ENCODE assay signal across 21 cellular contexts in the genomic region with DNA sequence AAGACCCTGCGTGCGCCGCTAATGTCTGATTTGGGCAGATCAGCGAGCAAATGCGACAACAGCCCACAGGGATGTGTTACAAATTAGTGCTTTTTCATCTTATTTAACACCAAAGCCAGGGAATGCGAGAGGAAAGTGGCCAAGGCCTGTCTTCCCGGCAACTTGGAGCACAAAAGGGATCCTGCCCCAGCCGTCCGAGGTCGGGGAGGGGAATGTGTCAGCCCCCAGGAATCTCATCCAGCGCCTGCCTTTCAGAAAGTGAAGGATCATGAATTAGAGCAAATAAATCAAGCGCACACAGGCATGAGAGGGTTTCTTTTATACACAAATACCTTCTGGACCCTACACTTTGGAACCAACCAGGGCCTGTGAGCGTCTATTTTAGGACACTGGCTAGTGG.
"Had no signal": no experiment of that assay in that cellular context is flagged by ENCODE, and none has a peak within 500 bp of the region (broad histone marks: within the 10 kb centered on the region; RNA-seq: fewer than 3 reads in every experiment).

No MANE protein-coding gene starts in this region.

- H2AFZ ChIP-seq: hepatocyte had no signal

- H3K4me2 ChIP-seq: hepatocyte had no signal

- DNase-seq: activated CD4-positive, alpha-beta T cell treated with anti-CD3 and anti-CD28 coated beads, Interleukin-2, amount 10 ng/mL, durations not matched to agents 24 days and 14 days; activated CD8-positive, alpha-beta T cell treated with anti-CD3 and anti-CD28 coated beads, Interleukin-2, amount 10 ng/mL, durations not matched to agents 7 days and 5 days; activated effector memory CD4-positive, alpha-beta T cell treated with anti-CD3 and anti-CD28 coated beads, Interleukin-2, amount 50 U/mL, for 16 hours; activated T-cell treated with anti-CD3 and anti-CD28 coated beads, Interleukin-2, amount 50 U/mL, for 72 hours; body of pancreas; dorsolateral prefrontal cortex; foreskin fibroblast; left cardiac atrium; lower lobe of right lung; ovary; spleen; stimulated activated CD4-positive, alpha-beta T cell treated with anti-CD3 and anti-CD28 coated beads, Interleukin-4, amount 100 ng/mL, for 4 hours; T1000; testis had no signal

- H3K4me1 Mint-ChIP-seq: activated naive CD4-positive, alpha-beta T cell treated with anti-CD3 and anti-CD28 coated beads, Interleukin-2, amount 50 U/mL, for 24 hours had no signal

- H3K36me3 Mint-ChIP-seq: activated naive CD4-positive, alpha-beta T cell treated with anti-CD3 and anti-CD28 coated beads, Interleukin-2, amount 50 U/mL, for 24 hours; natural killer cell treated with Interleukin-12 subunit alpha and Interleukin-12 subunit beta and Interleukin-15 and Interleukin-18, amount 100 ng/mL, for 72 hours; stimulated activated memory B cell treated with anti-CD40 and anti-IgM and Interleukin-4, amounts not matched to agents 10 μg/mL and 1 μg/mL and 100 μg/mL, for 72 hours had no signal

- H3K9me3 ChIP-seq: body of pancreas, lower lobe of right lung, ovary, spleen, testis had no signal

- H3K4me3 Mint-ChIP-seq: activated CD4-positive, alpha-beta T cell treated with anti-CD3 and anti-CD28 coated beads, Interleukin-2, amount 10 ng/mL, durations not matched to agents 24 days and 14 days; activated CD8-positive, alpha-beta T cell treated with anti-CD3 and anti-CD28 coated beads, Interleukin-2, amount 10 ng/mL, durations not matched to agents 7 days and 5 days; activated naive CD4-positive, alpha-beta T cell treated with anti-CD3 and anti-CD28 coated beads, Interleukin-2, amount 50 U/mL, for 24 hours; activated T-cell treated with anti-CD3 and anti-CD28 coated beads, Interleukin-2, amount 50 U/mL, for 72 hours; natural killer cell treated with Interleukin-12 subunit alpha and Interleukin-12 subunit beta and Interleukin-15 and Interleukin-18, amount 100 ng/mL, for 72 hours; stimulated activated memory B cell treated with anti-CD40 and anti-IgM and Interleukin-4, amounts not matched to agents 10 μg/mL and 1 μg/mL and 100 μg/mL, for 72 hours had no signal

- ATAC-seq: activated CD8-positive, alpha-beta T cell treated with anti-CD3 and anti-CD28 coated beads, Interleukin-2, amount 10 ng/mL, durations not matched to agents 7 days and 5 days; activated T-cell treated with anti-CD3 and anti-CD28 coated beads, Interleukin-2, amount 50 U/mL, for 72 hours; body of pancreas; left cardiac atrium; lower lobe of right lung; sciatic nerve; stimulated activated memory B cell treated with anti-CD40 and anti-IgM and Interleukin-4, amounts not matched to agents 10 μg/mL and 1 μg/mL and 100 μg/mL, for 72 hours had no signal

- H3K36me3 ChIP-seq: lower lobe of right lung, ovary, spleen had no signal

- H3K27ac ChIP-seq: body of pancreas, epithelial cell of prostate, hepatocyte, lower lobe of right lung, ovary, spleen, testis had no signal

- H3K9me3 Mint-ChIP-seq: activated CD4-positive, alpha-beta T cell treated with anti-CD3 and anti-CD28 coated beads, Interleukin-2, amount 10 ng/mL, durations not matched to agents 24 days and 14 days; activated naive CD4-positive, alpha-beta T cell treated with anti-CD3 and anti-CD28 coated beads, Interleukin-2, amount 50 U/mL, for 24 hours; activated T-cell treated with anti-CD3 and anti-CD28 coated beads, Interleukin-2, amount 50 U/mL, for 72 hours; natural killer cell treated with Interleukin-12 subunit alpha and Interleukin-12 subunit beta and Interleukin-15 and Interleukin-18, amount 100 ng/mL, for 72 hours; stimulated activated memory B cell treated with anti-CD40 and anti-IgM and Interleukin-4, amounts not matched to agents 10 μg/mL and 1 μg/mL and 100 μg/mL, for 72 hours had no signal

- H3K27me3 ChIP-seq: body of pancreas, ovary, testis had no signal

- H3K79me2 ChIP-seq: hepatocyte had no signal

- H3K4me3 ChIP-seq: body of pancreas, dorsolateral prefrontal cortex, hepatocyte, lower lobe of right lung, ovary, spleen, testis had no signal

- H3K4me1 ChIP-seq: body of pancreas, lower lobe of right lung, testis had no signal

- FAIRE-seq: urothelium cell line had no signal

- H3K27ac Mint-ChIP-seq: activated CD4-positive, alpha-beta T cell treated with anti-CD3 and anti-CD28 coated beads, Interleukin-2, amount 10 ng/mL, durations not matched to agents 24 days and 14 days; activated CD8-positive, alpha-beta T cell treated with anti-CD3 and anti-CD28 coated beads, Interleukin-2, amount 10 ng/mL, durations not matched to agents 7 days and 5 days; activated naive CD4-positive, alpha-beta T cell treated with anti-CD3 and anti-CD28 coated beads, Interleukin-2, amount 50 U/mL, for 24 hours; activated T-cell treated with anti-CD3 and anti-CD28 coated beads, Interleukin-2, amount 50 U/mL, for 72 hours; natural killer cell treated with Interleukin-12 subunit alpha and Interleukin-12 subunit beta and Interleukin-15 and Interleukin-18, amount 100 ng/mL, for 72 hours; stimulated activated memory B cell treated with anti-CD40 and anti-IgM and Interleukin-4, amounts not matched to agents 10 μg/mL and 1 μg/mL and 100 μg/mL, for 72 hours had no signal
